ENCODE assay signal across 8 cellular contexts in the genomic region with DNA sequence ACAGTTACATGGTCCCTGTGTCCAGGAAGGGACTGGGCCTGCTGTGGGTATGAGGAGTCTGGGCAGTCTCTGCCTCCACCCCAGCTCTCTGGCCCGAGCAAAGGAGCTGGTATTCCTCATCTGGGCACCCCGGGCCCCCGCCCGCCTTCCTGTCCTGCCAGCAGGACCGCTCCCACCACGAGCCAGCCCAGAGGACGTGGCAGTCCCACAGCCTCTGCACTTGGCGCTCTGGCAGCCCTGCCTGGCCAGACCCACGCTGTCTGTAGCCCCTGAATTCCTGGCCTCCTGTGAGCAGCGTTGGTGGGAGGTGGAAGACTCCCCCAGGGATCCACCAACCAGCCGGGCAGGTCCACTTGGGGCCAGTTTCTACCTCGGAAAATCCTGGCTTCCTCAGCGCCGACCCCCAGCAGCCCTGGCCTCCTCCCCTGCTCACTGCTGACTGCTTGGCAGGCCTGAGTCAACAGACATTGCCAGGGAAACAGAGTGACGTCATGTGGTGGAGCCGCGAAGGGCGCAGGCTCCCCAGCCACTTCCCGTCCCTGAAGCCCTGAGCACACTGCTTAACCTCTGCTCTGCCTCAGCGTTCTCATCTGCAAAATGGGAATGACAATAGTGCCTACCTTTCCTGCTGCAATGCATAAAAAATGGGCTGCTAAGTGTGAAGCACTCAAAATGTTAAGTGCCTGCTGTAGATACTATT. TPM values are rescaled to one million over a fixed set of nuclear protein-coding genes. Genes with fewer than 3 reads are reported as not detected.
A peak's percentile ranks its signal among the peaks of the same experiment; 100 is the strongest.
DNase-seq lines count a peak whose midpoint lies in the region; ATAC-seq and TF ChIP-seq lines count a peak whose summit lies in the region.

No MANE protein-coding gene starts in this region.

- H3K36me3 ChIP-seq in left lung = peaks cover 0 to 8% of the 10 kb centered on the region in 2 donors

- H3K4me3 ChIP-seq in NB4 (ENCODE audit: low read depth, low read length) = no peak overlapping the region
- H3K4me3 ChIP-seq in left lung = peak overlapping the region; percentile 12 to 28

- TF ChIP-seq POLR2A in NB4 (IDR thresholded peaks at IDR 0.05; ENCODE audit: extremely low read depth, insufficient read length) = no peak

- no peak for TF ChIP-seq CTCF in NB4 (IDR thresholded peaks at IDR 0.05; ENCODE audit: low read depth, low read length)
- TF ChIP-seq CTCF in left lung (IDR thresholded peaks at IDR 0.05) = no peak

- H3K27me3 ChIP-seq in left lung = no peaks in the 10 kb centered on the region

- H3K9me3 ChIP-seq in left lung = no peaks in the 10 kb centered on the region

- peak; percentile 72 for DNase-seq in GM04503 (ENCODE audit: low read depth)
- DNase-seq in NB4 (ENCODE audit: low read depth) = peak; percentile 92
- DNase-seq in activated CD4-positive, alpha-beta T cell treated with anti-CD3 and anti-CD28 coated beads for 1 hour = peak; percentile 29
- DNase-seq in cerebellum (ENCODE audit: low spot score) = peak; percentile 82
- peak; percentile 88 to 90 for DNase-seq in left lung
- peak; percentile 63 for DNase-seq in stimulated activated CD4-positive, alpha-beta T cell treated with anti-CD3 and anti-CD28 coated beads, Interleukin-4, amount 100 ng/mL, for 24 hours

- intact Hi-C loops in left lung (cut with DNase I) = loop anchor here in 1 of 2 donors (10.0 kb wide), 1 partner anchor 343 kb away; no protein-coding TSS in a partner anchor

- peak; percentile 93 for ATAC-seq in left lung
- no peak for ATAC-seq in GM19395 (IDR thresholded peaks at IDR 0.05; ENCODE audit: unreplicated experiment)
- ATAC-seq in HG02642 (IDR thresholded peaks at IDR 0.05; ENCODE audit: poor library complexity, unreplicated experiment) = no peak

- peaks cover 0 to 15% of the 10 kb centered on the region in 2 donors for H3K4me1 ChIP-seq in left lung

- H3K27ac ChIP-seq in left lung = peak overlapping the region; percentile 84 to 92

RNA-seq across cellular contexts. Expression of a gene that starts 21.6 kb away (rescaled TPM):
- 15.2 TPM for total RNA-seq in cerebellum
- total RNA-seq in left lung = 10 to 100 TPM; 40.8 to 47.2 TPM

RNA-seq across cellular contexts. Expression of a gene that starts 34.0 kb away (rescaled TPM):
- total RNA-seq in cerebellum (27.0 TPM), left lung (100 to 1,000 TPM; 202 to 673 TPM)

Comparison
In these comparisons a context has a peak if more than half of its experiments do, and no peak if none do; other contexts are left out.
1. DNase-seq: peak in every context shown above with its lines; median percentile 92 in NB4; 89 in left lung; 82 in cerebellum; 72 in GM04503; 63 in stimulated activated CD4-positive, alpha-beta T cell treated with anti-CD3 and anti-CD28 coated beads, Interleukin-4, amount 100 ng/mL, for 24 hours; 29 in activated CD4-positive, alpha-beta T cell treated with anti-CD3 and anti-CD28 coated beads for 1 hour.